Comparison of ENCODE assay signal across 13 cellular contexts in genomic region chr6:158867381-158868121, GRCh38. TPM values are rescaled to one million over a fixed set of nuclear protein-coding genes. Genes with fewer than 3 reads are reported as not detected.
DNase-seq lines count a peak whose midpoint lies in the region; ATAC-seq, FAIRE-seq and TF ChIP-seq lines count a peak whose summit lies in the region.
"Had no signal": no experiment of that assay in that cellular context is flagged by ENCODE, and none has a peak within 500 bp of the region (broad histone marks: within the 10 kb centered on the region; RNA-seq: fewer than 3 reads in every experiment).

No MANE protein-coding gene starts in this region.

- peaks cover 16% of the 10 kb centered on the region for H3K4me1 ChIP-seq in CD4-positive, CD25-positive, alpha-beta regulatory T cell (ENCODE audit: control insufficient read depth, insufficient read depth, low read length, poor library complexity, severe bottlenecking)
- peaks cover 0 to 24% of the 10 kb centered on the region in 2 donors for H3K4me1 ChIP-seq in left lung

- TF ChIP-seq CTCF in bronchial epithelial cell (IDR thresholded peaks at IDR 0.05; ENCODE audit: insufficient read depth, low read length, severe bottlenecking) = no peak
- no peak for TF ChIP-seq CTCF in left lung (IDR thresholded peaks at IDR 0.05)

- no peaks in the 10 kb centered on the region for H3K27me3 ChIP-seq in CD4-positive, CD25-positive, alpha-beta regulatory T cell (ENCODE audit: control insufficient read depth, insufficient read depth, low read length)
- no peaks in the 10 kb centered on the region for H3K27me3 ChIP-seq in bronchial epithelial cell (ENCODE audit: control insufficient read depth, insufficient read depth, low read length)
- H3K27me3 ChIP-seq in left lung = no peaks in the 10 kb centered on the region
- H3K27me3 ChIP-seq: heart left ventricle had no signal

- peak; percentile 68 for FAIRE-seq in bronchial epithelial cell (lab: Jason Lieb, UNC)
- FAIRE-seq: H54 had no signal

- no peak overlapping the region for H3K4me3 ChIP-seq in CD4-positive, CD25-positive, alpha-beta regulatory T cell (ENCODE audit: low read depth, low read length)
- H3K4me3 ChIP-seq in bronchial epithelial cell (ENCODE audit: low read depth, low read length) (no peak overlapping the region), left lung (no peak overlapping the region)
- H3K4me3 ChIP-seq: heart left ventricle had no signal

- peaks cover 4% of the 10 kb centered on the region for H3K36me3 Mint-ChIP-seq in CD4-positive, CD25-positive, alpha-beta regulatory T cell
- H3K36me3 Mint-ChIP-seq in naive B cell = no peaks in the 10 kb centered on the region

- no peaks in the 10 kb centered on the region for H3K9me3 Mint-ChIP-seq in CD4-positive, CD25-positive, alpha-beta regulatory T cell
- H3K9me3 Mint-ChIP-seq in naive B cell = peaks cover 0 to 4% (median 0%) of the 10 kb centered on the region in 7 donors

- no peak for DNase-seq in CD4-positive, CD25-positive, alpha-beta regulatory T cell
- DNase-seq in HT-29 (ENCODE audit: low spot score) = peak; percentile 36
- peak; percentile 70 for DNase-seq in bronchial epithelial cell (ENCODE audit: low read depth)
- DNase-seq in naive B cell = peak; percentile 73
- DNase-seq in left lung = no peak
- DNase-seq in NCI-H2196 (lab: John Stamatoyannopoulos, UW; ENCODE audit: unreplicated experiment) = no peak
- DNase-seq in T-helper 1 cell = no peak
- no peak for DNase-seq in stimulated activated CD4-positive, alpha-beta T cell treated with anti-CD3 and anti-CD28 coated beads, Interleukin-12 subunit alpha, Interleukin-12 subunit beta, amount 100 ng/mL, for 4 hours
- DNase-seq: activated gamma-delta T cell treated with Interleukin-2 at 50 U/mL for 16 hours, heart left ventricle, NCI-H1105 treated with DMSO at 0.1 percent for 48 hours, substantia nigra had no signal

- no peak overlapping the region for H3K27ac ChIP-seq in CD4-positive, CD25-positive, alpha-beta regulatory T cell (ENCODE audit: insufficient read depth, low read length, poor library complexity, severe bottlenecking)
- H3K27ac ChIP-seq in left lung = no peak overlapping the region

- no peaks in the 10 kb centered on the region for H3K9me3 ChIP-seq in CD4-positive, CD25-positive, alpha-beta regulatory T cell (ENCODE audit: control insufficient read depth in 2 of 2, low read length in 2 of 2)
- no peaks in the 10 kb centered on the region for H3K9me3 ChIP-seq in left lung
- H3K9me3 ChIP-seq: heart left ventricle had no signal

- intact Hi-C loops in left lung (cut with DNase I) = no loop called here

- H3K4me1 Mint-ChIP-seq in CD4-positive, CD25-positive, alpha-beta regulatory T cell = peaks cover 0 to 30% (median 19%) of the 10 kb centered on the region in 4 donors
- H3K4me1 Mint-ChIP-seq in naive B cell = peaks cover 39 to 73% (median 41%) of the 10 kb centered on the region in 3 donors

- H3K27me3 Mint-ChIP-seq in CD4-positive, CD25-positive, alpha-beta regulatory T cell = peaks cover 4% of the 10 kb centered on the region
- H3K27me3 Mint-ChIP-seq in naive B cell = no peaks in the 10 kb centered on the region

- ATAC-seq in CD4-positive, CD25-positive, alpha-beta regulatory T cell (ENCODE audit: low read depth in 2 of 2) = no peak
- ATAC-seq in naive B cell (ENCODE audit: low read depth in 2 of 2) (peak; percentile 11), left lung (no peak)
- ATAC-seq: heart left ventricle had no signal

- peak overlapping the region; percentile 35 to 100 (median 100) for H3K27ac Mint-ChIP-seq in CD4-positive, CD25-positive, alpha-beta regulatory T cell
- peak overlapping the region; percentile 99 to 100 (median 100) for H3K27ac Mint-ChIP-seq in naive B cell

- H3K36me3 ChIP-seq in CD4-positive, CD25-positive, alpha-beta regulatory T cell (ENCODE audit: control insufficient read depth, insufficient read depth, low read length) = no peaks in the 10 kb centered on the region
- H3K36me3 ChIP-seq in bronchial epithelial cell (ENCODE audit: control insufficient read depth, insufficient read depth, low read length) (no peaks in the 10 kb centered on the region), left lung (no peaks in the 10 kb centered on the region)
- H3K36me3 ChIP-seq: heart left ventricle had no signal

- H3K4me3 Mint-ChIP-seq in CD4-positive, CD25-positive, alpha-beta regulatory T cell = peak overlapping the region in 1 of 4 donors; percentile 48
- H3K4me3 Mint-ChIP-seq in naive B cell = peak overlapping the region; percentile 71 to 96 (median 85)

RNA-seq across cellular contexts. Expression of gene EZR, which starts 48.4 kb away (rescaled TPM):
- 559 TPM for total RNA-seq in CD4-positive, CD25-positive, alpha-beta regulatory T cell
- polyA plus RNA-seq in CD4-positive, CD25-positive, alpha-beta regulatory T cell = 100 to 1,000 TPM; 310 to 497 (median 365) TPM
- total RNA-seq in HT-29 (2014; rRNA removed; shearing (Covaris generic)) = 277 and 282 TPM in 2 replicates
- 314 and 407 TPM in 2 replicates for total RNA-seq in bronchial epithelial cell
- 100 to 1,000 TPM; 463 to 555 (median 516) TPM for polyA plus RNA-seq in naive B cell (ENCODE audit: low read depth in 6 of 6)
- 100 to 1,000 TPM; 315 to 328 TPM for total RNA-seq in left lung

Comparison
In these comparisons a context has a peak if more than half of its experiments do, and no peak if none do; other contexts are left out.
1. ATAC-seq: peak in naive B cell (2 of 2); none in CD4-positive, CD25-positive, alpha-beta regulatory T cell (0 of 2) and left lung (single experiment).
2. DNase-seq: peak in HT-29 (single experiment), bronchial epithelial cell (single experiment) and naive B cell (single experiment); none in CD4-positive, CD25-positive, alpha-beta regulatory T cell (0 of 3), left lung (0 of 2), NCI-H2196 (single experiment), T-helper 1 cell (0 of 5) and stimulated activated CD4-positive, alpha-beta T cell treated with anti-CD3 and anti-CD28 coated beads, Interleukin-12 subunit alpha, Interleukin-12 subunit beta, amount 100 ng/mL, for 4 hours (single experiment).